23 cellular contexts compared by ENCODE assay signal in the genomic region with DNA sequence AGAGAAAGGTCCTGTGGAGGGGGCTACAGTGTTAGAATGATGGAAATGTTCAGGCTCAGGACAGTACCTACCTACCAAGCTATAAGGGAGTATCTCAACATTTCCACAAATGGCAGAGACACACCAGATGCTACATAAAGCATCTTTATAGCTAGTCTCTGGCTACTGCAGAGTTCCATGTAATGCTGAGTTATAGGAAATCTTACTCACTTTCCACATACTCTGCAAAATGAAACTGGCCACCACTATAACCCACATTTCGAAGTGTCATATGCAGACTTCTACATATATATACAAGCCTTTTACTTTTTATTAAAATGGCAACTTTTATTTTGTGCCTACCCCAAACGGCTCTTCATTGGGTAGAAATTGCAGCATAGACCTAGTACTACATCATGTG.
"Had no signal": no experiment of that assay in that cellular context is flagged by ENCODE, and none has a peak within 500 bp of the region (broad histone marks: within the 10 kb centered on the region; RNA-seq: fewer than 3 reads in every experiment).

No MANE protein-coding gene starts in this region.

- H3K4me1 Mint-ChIP-seq: brain, T-helper 17 cell had no signal

- H3K36me3 Mint-ChIP-seq: brain; natural killer cell treated with Interleukin-12 subunit alpha and Interleukin-12 subunit beta and Interleukin-15 and Interleukin-18, amount 100 ng/mL, for 72 hours; WTC11 had no signal

- H3K4me3 Mint-ChIP-seq: activated CD4-positive, alpha-beta memory T cell treated with anti-CD3 and anti-CD28 coated beads, Interleukin-2, amount 10 ng/mL, durations not matched to agents 7 days and 5 days; activated naive CD4-positive, alpha-beta T cell treated with anti-CD3 and anti-CD28 coated beads, Interleukin-2, amount 50 U/mL, for 24 hours; brain; effector memory CD8-positive, alpha-beta T cell; natural killer cell treated with Interleukin-12 subunit alpha and Interleukin-12 subunit beta and Interleukin-15 and Interleukin-18, amount 100 ng/mL, for 72 hours; T-helper 17 cell; WTC11 had no signal

- H3K9me3 Mint-ChIP-seq: activated CD4-positive, alpha-beta memory T cell treated with anti-CD3 and anti-CD28 coated beads, Interleukin-2, amount 10 ng/mL, durations not matched to agents 7 days and 5 days; activated naive CD4-positive, alpha-beta T cell treated with anti-CD3 and anti-CD28 coated beads, Interleukin-2, amount 50 U/mL, for 24 hours; brain; effector memory CD8-positive, alpha-beta T cell; natural killer cell treated with Interleukin-12 subunit alpha and Interleukin-12 subunit beta and Interleukin-15 and Interleukin-18, amount 100 ng/mL, for 72 hours; WTC11 had no signal

- DNase-seq: activated CD4-positive, alpha-beta memory T cell treated with anti-CD3 and anti-CD28 coated beads, Interleukin-2, amount 10 ng/mL, durations not matched to agents 7 days and 5 days; activated CD4-positive, alpha-beta T cell treated with anti-CD3 and anti-CD28 coated beads for 48 hours; activated gamma-delta T cell treated with Interleukin-2 at 50 U/mL for 16 hours; dorsolateral prefrontal cortex; effector memory CD8-positive, alpha-beta T cell; erythroblast; gastrocnemius medialis; glutamatergic neuron; left ventricle myocardium inferior; mucosa of descending colon; right cardiac atrium; SK-N-SH; stimulated activated CD4-positive, alpha-beta T cell treated with anti-CD3 and anti-CD28 coated beads, Interleukin-15, amount 100 ng/mL, for 24 hours; stimulated activated CD4-positive, alpha-beta T cell treated with anti-CD3 and anti-CD28 coated beads, Interleukin-2, amount 100 ng/mL, for 24 hours; stimulated activated naive CD4-positive, alpha-beta T cell; SW 1271; T-helper 17 cell; T1000; trophoblast cell had no signal

- H3K27me3 Mint-ChIP-seq: activated naive CD4-positive, alpha-beta T cell treated with anti-CD3 and anti-CD28 coated beads, Interleukin-2, amount 50 U/mL, for 24 hours; brain had no signal

- H3K27ac Mint-ChIP-seq: activated CD4-positive, alpha-beta memory T cell treated with anti-CD3 and anti-CD28 coated beads, Interleukin-2, amount 10 ng/mL, durations not matched to agents 7 days and 5 days; activated naive CD4-positive, alpha-beta T cell treated with anti-CD3 and anti-CD28 coated beads, Interleukin-2, amount 50 U/mL, for 24 hours; brain; effector memory CD8-positive, alpha-beta T cell; T-helper 17 cell; WTC11 had no signal

- ATAC-seq: effector memory CD8-positive, alpha-beta T cell; gastrocnemius medialis; mucosa of descending colon; right cardiac atrium; T-helper 17 cell; WTC11 had no signal
